In genomic region chr7:149147730-149148653, GRCh38 we compare ENCODE assay signal across 8 cellular contexts. TPM values are rescaled to one million over a fixed set of nuclear protein-coding genes. Genes with fewer than 3 reads are reported as not detected.
DNase-seq lines count a peak whose midpoint lies in the region; ATAC-seq and TF ChIP-seq lines count a peak whose summit lies in the region.

No MANE protein-coding gene starts in this region.

- ATAC-seq in GM18520 (IDR thresholded peaks at IDR 0.05; ENCODE audit: unreplicated experiment) (peak; percentile 5), HG03045 (IDR thresholded peaks at IDR 0.05; ENCODE audit: unreplicated experiment) (peak; percentile 37)
- peak; percentile 46 to 55 for ATAC-seq in activated T-cell treated with anti-CD3 and anti-CD28 coated beads, Interleukin-2, amount 50 U/mL, for 72 hours (replicated peaks in 1 of 2)

- H3K4me1 ChIP-seq in A673 (ENCODE audit: insufficient read depth, low read length, poor library complexity, severe bottlenecking) = no peaks in the 10 kb centered on the region
- H3K4me1 ChIP-seq in esophagus squamous epithelium = peaks cover 16 to 73% (median 28%) of the 10 kb centered on the region in 3 donors
- peaks cover 0 to 5% of the 10 kb centered on the region in 2 donors for H3K4me1 ChIP-seq in muscle layer of duodenum (ENCODE audit: control insufficient read depth in 1 of 2, insufficient read depth in 2 of 2, low read length in 2 of 2)

- BruUV-seq in A673 (replicated peaks; lab: Mats Ljungman, UMichigan) = no TSS peak

- H3K27ac ChIP-seq in A673 (ENCODE audit: low read depth, low read length, poor library complexity, severe bottlenecking) (peak overlapping the region; percentile 82), esophagus squamous epithelium (peak overlapping the region; percentile 89 to 97 (median 93)), muscle layer of duodenum (ENCODE audit: low read length) (peak overlapping the region; percentile 63)

- no peaks in the 10 kb centered on the region for H3K9me3 Mint-ChIP-seq in activated T-cell treated with anti-CD3 and anti-CD28 coated beads, Interleukin-2, amount 50 U/mL, for 72 hours

- peak overlapping the region; percentile 77 for H3K4me3 ChIP-seq in A673 (ENCODE audit: low read depth, low read length, poor library complexity, severe bottlenecking)
- H3K4me3 ChIP-seq in esophagus squamous epithelium = peak overlapping the region; percentile 82 to 99 (median 90)
- peak overlapping the region; percentile 78 to 87 for H3K4me3 ChIP-seq in muscle layer of duodenum (ENCODE audit: low read depth in 1 of 2, low read length in 2 of 2)

- no peaks in the 10 kb centered on the region for H3K27me3 Mint-ChIP-seq in activated T-cell treated with anti-CD3 and anti-CD28 coated beads, Interleukin-2, amount 50 U/mL, for 72 hours (ENCODE audit: low read depth)

- H3K36me3 Mint-ChIP-seq in activated T-cell treated with anti-CD3 and anti-CD28 coated beads, Interleukin-2, amount 50 U/mL, for 72 hours (ENCODE audit: insufficient read depth in 2 of 2) = peaks cover 6% of the 10 kb centered on the region in 2 donors

- TF ChIP-seq POLR2A in esophagus squamous epithelium (IDR thresholded peaks at IDR 0.05) = no peak

- CTCF ChIA-PET in A673 (lab: Charles Lee) = interaction anchor here (0.5 to 1.5 kb wide), 6 partner anchors 22 to 207 kb away, joined by 3 to 21 read pairs (median 6); partner anchors contain the start of genes ZNF282 and ZNF425

- POLR2A ChIA-PET in A673 (lab: Charles Lee; ENCODE audit: low non-redundant PET) = interaction anchor here (0.5 kb wide), 1 partner anchor 261 kb away, joined by 3 read pairs; no protein-coding TSS in a partner anchor

- 0% methylated on average over 5 to 14 of the region's 87 CpGs for WGBS in esophagus squamous epithelium, 2 donors

- H3K9me3 ChIP-seq in A673 (ENCODE audit: low read depth, low read length, poor library complexity, severe bottlenecking) (no peaks in the 10 kb centered on the region), esophagus squamous epithelium (no peaks in the 10 kb centered on the region), muscle layer of duodenum (ENCODE audit: control insufficient read depth in 1 of 2, low read length in 2 of 2) (no peaks in the 10 kb centered on the region)

- peaks cover 3% of the 10 kb centered on the region for H3K36me3 ChIP-seq in A673 (ENCODE audit: insufficient read depth, low read length, poor library complexity, severe bottlenecking)
- H3K36me3 ChIP-seq in esophagus squamous epithelium = no peaks in the 10 kb centered on the region
- no peaks in the 10 kb centered on the region for H3K36me3 ChIP-seq in muscle layer of duodenum (ENCODE audit: control insufficient read depth in 1 of 2, insufficient read depth in 2 of 2, low read length in 2 of 2)

- H3K27ac Mint-ChIP-seq in activated T-cell treated with anti-CD3 and anti-CD28 coated beads, Interleukin-2, amount 50 U/mL, for 72 hours = peak overlapping the region; percentile 54

- peak overlapping the region; percentile 84 to 95 for H3K4me3 Mint-ChIP-seq in activated T-cell treated with anti-CD3 and anti-CD28 coated beads, Interleukin-2, amount 50 U/mL, for 72 hours

- peaks cover 38% of the 10 kb centered on the region for H3K4me1 Mint-ChIP-seq in activated T-cell treated with anti-CD3 and anti-CD28 coated beads, Interleukin-2, amount 50 U/mL, for 72 hours (ENCODE audit: low read depth)

- peak; percentile 73 for DNase-seq in A673 (ENCODE audit: low spot score)
- peak; percentile 18 for DNase-seq in NCI-H774 (lab: John Stamatoyannopoulos, UW)
- DNase-seq in activated T-cell treated with anti-CD3 and anti-CD28 coated beads, Interleukin-2, amount 50 U/mL, for 72 hours = peak; percentile 66 to 75
- DNase-seq in esophagus squamous epithelium (lab: John Stamatoyannopoulos, UW) = no peak
- DNase-seq in stimulated activated naive CD4-positive, alpha-beta T cell (lab: John Stamatoyannopoulos, UW) = peak; percentile 51 to 88 (median 72)

- intact Hi-C loops in A673 (cut with micrococcal nuclease; ENCODE audit: unreplicated experiment) (loop anchor here (1.0 kb wide), 1 partner anchor 22 kb away; the partner anchor contains the start of gene ZNF425), esophagus squamous epithelium (cut with DNase I) (no loop called here)

- H3K27me3 ChIP-seq in A673 (replicated peaks; ENCODE audit: insufficient read depth, low read depth, low read length, poor library complexity) (no peaks in the 10 kb centered on the region), esophagus squamous epithelium (no peaks in the 10 kb centered on the region), muscle layer of duodenum (ENCODE audit: low read depth, low read length) (no peaks in the 10 kb centered on the region)

- TF ChIP-seq CTCF in A673 (conservative IDR thresholded peaks at IDR 0.05; ENCODE audit: low read depth, low read length) (no peak), esophagus squamous epithelium (IDR thresholded peaks at IDR 0.05) (no peak)

RNA-seq across cellular contexts. Expression of gene ZNF398, which starts 0.7 kb away (rescaled TPM):
- 22.3 and 23.3 TPM in 2 replicates for total RNA-seq in A673 (2021)
- total RNA-seq in activated T-cell treated with anti-CD3 and anti-CD28 coated beads, Interleukin-2, amount 50 U/mL, for 72 hours = 10 to 100 TPM; 15.0 to 18.9 TPM
- total RNA-seq in esophagus squamous epithelium = 10 to 100 TPM in 3 of 4 donors, 1 to 10 TPM in 1; 8.9 to 20.8 (median 12.6) TPM

RNA-seq across cellular contexts. Expression of gene ZNF425, which starts 21.9 kb away (rescaled TPM):
- total RNA-seq in A673 (2021) (1.1 and 1.2 TPM in 2 replicates), esophagus squamous epithelium (1 to 10 TPM; 1.8 to 4.8 (median 3.7) TPM)
- 1 to 10 TPM; 2.8 to 3.6 TPM for total RNA-seq in activated T-cell treated with anti-CD3 and anti-CD28 coated beads, Interleukin-2, amount 50 U/mL, for 72 hours

RNA-seq across cellular contexts. Expression of gene ZNF282, which starts 47.4 kb away (rescaled TPM):
- total RNA-seq in A673 (2021) = 34.5 and 38.2 TPM in 2 replicates
- 100 to 1,000 TPM in 1 of 2 donors, 10 to 100 TPM in 1; 59.5 to 161 TPM for total RNA-seq in activated T-cell treated with anti-CD3 and anti-CD28 coated beads, Interleukin-2, amount 50 U/mL, for 72 hours
- 10 to 100 TPM; 13.9 to 21.7 (median 16.9) TPM for total RNA-seq in esophagus squamous epithelium

RNA-seq across cellular contexts. Expression of gene ZNF786, which starts 57.5 kb away (rescaled TPM):
- total RNA-seq in A673 (2021) (9.8 and 9.9 TPM in 2 replicates), esophagus squamous epithelium (10 to 100 TPM in 1 of 4 donors, 1 to 10 TPM in 3; 3.5 to 11.4 (median 6.1) TPM)
- 1 to 10 TPM; 5.6 to 7.3 TPM for total RNA-seq in activated T-cell treated with anti-CD3 and anti-CD28 coated beads, Interleukin-2, amount 50 U/mL, for 72 hours
